In genomic region chr9:129524848-129525345, GRCh38 we compare ENCODE assay signal across 22 cellular contexts.
A peak's percentile ranks its signal among the peaks of the same experiment; 100 is the strongest.
DNase-seq lines count a peak whose midpoint lies in the region; ATAC-seq and TF ChIP-seq lines count a peak whose summit lies in the region.
"Had no signal": no experiment of that assay in that cellular context is flagged by ENCODE, and none has a peak within 500 bp of the region (broad histone marks: within the 10 kb centered on the region; RNA-seq: fewer than 3 reads in every experiment).

No MANE protein-coding gene starts in this region.

- no peak overlapping the region for H3K9ac ChIP-seq in neural progenitor cell

- H3K27me3 Mint-ChIP-seq in central memory CD8-positive, alpha-beta T cell: peaks cover 58% of the 10 kb centered on the region
- H3K27me3 Mint-ChIP-seq in neural progenitor cell (ENCODE audit: insufficient read depth, low read depth): peaks cover 5% of the 10 kb centered on the region
- H3K27me3 Mint-ChIP-seq in CD8-positive, alpha-beta T cell (ENCODE audit: low read depth): peaks cover 12% of the 10 kb centered on the region

- H3K4me3 ChIP-seq in neural progenitor cell: no peak overlapping the region
- H3K4me3 ChIP-seq in CD8-positive, alpha-beta T cell (ENCODE audit: low read depth, low read length): no peak overlapping the region
- H3K4me3 ChIP-seq: dorsolateral prefrontal cortex, suprapubic skin had no signal

- no peaks in the 10 kb centered on the region for H3K79me2 ChIP-seq in neural progenitor cell (ENCODE audit: low read depth)

- DNase-seq in cardiac septum (ENCODE audit: low spot score) (peak; percentile 66), Right ventricle myocardium inferior (ENCODE audit: missing footprints) (no peak), neural progenitor cell (ENCODE audit: low spot score) (no peak), NCI-H146 (lab: John Stamatoyannopoulos, UW) (no peak)
- no peak for DNase-seq in central memory CD8-positive, alpha-beta T cell (ENCODE audit: low spot score in 2 of 2)
- DNase-seq in CD8-positive, alpha-beta T cell: no peak
- DNase-seq: activated gamma-delta T cell; activated naive CD8-positive, alpha-beta T cell treated with anti-CD3 and anti-CD28 coated beads, Interleukin-2, amount 50 U/mL, for 24 hours; activated T-cell treated with anti-CD3 and anti-CD28 coated beads, Interleukin-2, amount 50 U/mL, for 24 hours; CD4-positive, alpha-beta memory T cell; cerebellar nuclear complex; midbrain; naive B cell; NCI-H1694; NCI-H510A; RPMI8226; stimulated activated CD4-positive, alpha-beta T cell treated with anti-CD3 and anti-CD28 coated beads, Interleukin-1b, Interleukin-23, amount 100 ng/mL, for 48 hours; stimulated activated naive CD4-positive, alpha-beta T cell treated with Interleukin-2 at 50 U/mL for 16 hours had no signal

- no peaks in the 10 kb centered on the region for H4K20me1 ChIP-seq in neural progenitor cell (ENCODE audit: low read depth)

- TF ChIP-seq CTCF in neural progenitor cell (IDR thresholded peaks at IDR 0.05): no peak
- TF ChIP-seq CTCF in CD8-positive, alpha-beta T cell (IDR thresholded peaks at IDR 0.05): no peak

- H3K4me1 Mint-ChIP-seq in central memory CD8-positive, alpha-beta T cell: no peaks in the 10 kb centered on the region
- peaks cover 21% of the 10 kb centered on the region for H3K4me1 Mint-ChIP-seq in neural progenitor cell
- no peaks in the 10 kb centered on the region for H3K4me1 Mint-ChIP-seq in CD8-positive, alpha-beta T cell (ENCODE audit: low read depth)
- H3K4me1 Mint-ChIP-seq: activated naive CD8-positive, alpha-beta T cell treated with anti-CD3 and anti-CD28 coated beads, Interleukin-2, amount 50 U/mL, for 24 hours; naive B cell had no signal

- no peaks in the 10 kb centered on the region for H3K9me3 ChIP-seq in neural progenitor cell (ENCODE audit: low read depth)
- no peaks in the 10 kb centered on the region for H3K9me3 ChIP-seq in CD8-positive, alpha-beta T cell (ENCODE audit: low read length)
- H3K9me3 ChIP-seq: suprapubic skin had no signal

- H2AFZ ChIP-seq in neural progenitor cell (replicated peaks): no peak overlapping the region

- H3K36me3 ChIP-seq in neural progenitor cell: no peaks in the 10 kb centered on the region
- H3K36me3 ChIP-seq in CD8-positive, alpha-beta T cell (ENCODE audit: insufficient read depth, low read length): no peaks in the 10 kb centered on the region
- H3K36me3 ChIP-seq: suprapubic skin had no signal

- H3K36me3 Mint-ChIP-seq in central memory CD8-positive, alpha-beta T cell (ENCODE audit: insufficient read depth): no peaks in the 10 kb centered on the region
- peaks cover 4% of the 10 kb centered on the region for H3K36me3 Mint-ChIP-seq in neural progenitor cell
- H3K36me3 Mint-ChIP-seq in CD8-positive, alpha-beta T cell: no peaks in the 10 kb centered on the region

- CTCF ChIA-PET in CD8-positive, alpha-beta T cell (lab: Charles Lee): no interaction called here

- H3K9me3 Mint-ChIP-seq in central memory CD8-positive, alpha-beta T cell: no peaks in the 10 kb centered on the region
- peaks cover 25% of the 10 kb centered on the region for H3K9me3 Mint-ChIP-seq in neural progenitor cell
- peaks cover 5% of the 10 kb centered on the region for H3K9me3 Mint-ChIP-seq in CD8-positive, alpha-beta T cell

- H3K27ac Mint-ChIP-seq in central memory CD8-positive, alpha-beta T cell (ENCODE audit: low read depth): peak overlapping the region; percentile 39
- peak overlapping the region; percentile 74 for H3K27ac Mint-ChIP-seq in neural progenitor cell
- H3K27ac Mint-ChIP-seq in CD8-positive, alpha-beta T cell: no peak overlapping the region
- H3K27ac Mint-ChIP-seq: activated naive CD8-positive, alpha-beta T cell treated with anti-CD3 and anti-CD28 coated beads, Interleukin-2, amount 50 U/mL, for 24 hours; activated T-cell treated with anti-CD3 and anti-CD28 coated beads, Interleukin-2, amount 50 U/mL, for 24 hours; naive B cell had no signal

- no peaks in the 10 kb centered on the region for H3K4me1 ChIP-seq in neural progenitor cell
- H3K4me1 ChIP-seq in CD8-positive, alpha-beta T cell (ENCODE audit: insufficient read depth, low read length): no peaks in the 10 kb centered on the region
- H3K4me1 ChIP-seq: suprapubic skin had no signal

- no peaks in the 10 kb centered on the region for H3K27me3 ChIP-seq in neural progenitor cell
- no peaks in the 10 kb centered on the region for H3K27me3 ChIP-seq in CD8-positive, alpha-beta T cell (ENCODE audit: insufficient read depth, low read length)
- H3K27me3 ChIP-seq: dorsolateral prefrontal cortex, suprapubic skin had no signal

- intact Hi-C loops in cardiac septum (cut with DNase I) (no loop called here), Right ventricle myocardium inferior (cut with DNase I) (no loop called here)
- intact Hi-C loops in CD8-positive, alpha-beta T cell (cut with DNase I, micrococcal nuclease): no loop called here

- H3K27ac ChIP-seq in neural progenitor cell: no peak overlapping the region
- no peak overlapping the region for H3K27ac ChIP-seq in CD8-positive, alpha-beta T cell (ENCODE audit: low read depth, low read length)
- H3K27ac ChIP-seq: dorsolateral prefrontal cortex, suprapubic skin had no signal

- ATAC-seq in Right ventricle myocardium inferior (no peak), GM19452 (IDR thresholded peaks at IDR 0.05; ENCODE audit: unreplicated experiment) (no peak), HG03342 (IDR thresholded peaks at IDR 0.05; ENCODE audit: unreplicated experiment) (no peak)
- ATAC-seq in central memory CD8-positive, alpha-beta T cell (replicated peaks; ENCODE audit: extremely low read depth, poor library complexity, severe bottlenecking): no peak
- no peak for ATAC-seq in CD8-positive, alpha-beta T cell
- ATAC-seq: activated naive CD8-positive, alpha-beta T cell treated with anti-CD3 and anti-CD28 coated beads, Interleukin-2, amount 50 U/mL, for 24 hours had no signal

- no peak overlapping the region for H3K4me3 Mint-ChIP-seq in central memory CD8-positive, alpha-beta T cell
- peak overlapping the region; percentile 4 for H3K4me3 Mint-ChIP-seq in neural progenitor cell
- H3K4me3 Mint-ChIP-seq in CD8-positive, alpha-beta T cell: no peak overlapping the region
- H3K4me3 Mint-ChIP-seq: activated naive CD8-positive, alpha-beta T cell treated with anti-CD3 and anti-CD28 coated beads, Interleukin-2, amount 50 U/mL, for 24 hours; activated T-cell treated with anti-CD3 and anti-CD28 coated beads, Interleukin-2, amount 50 U/mL, for 24 hours; CD4-positive, alpha-beta memory T cell; naive B cell had no signal

- no peaks in the 10 kb centered on the region for H3F3A ChIP-seq in neural progenitor cell (ENCODE audit: low read depth)

- POLR2A ChIA-PET in CD8-positive, alpha-beta T cell (lab: Charles Lee): no interaction called here

- H3K4me2 ChIP-seq in neural progenitor cell: no peak overlapping the region
